In the genomic region with DNA sequence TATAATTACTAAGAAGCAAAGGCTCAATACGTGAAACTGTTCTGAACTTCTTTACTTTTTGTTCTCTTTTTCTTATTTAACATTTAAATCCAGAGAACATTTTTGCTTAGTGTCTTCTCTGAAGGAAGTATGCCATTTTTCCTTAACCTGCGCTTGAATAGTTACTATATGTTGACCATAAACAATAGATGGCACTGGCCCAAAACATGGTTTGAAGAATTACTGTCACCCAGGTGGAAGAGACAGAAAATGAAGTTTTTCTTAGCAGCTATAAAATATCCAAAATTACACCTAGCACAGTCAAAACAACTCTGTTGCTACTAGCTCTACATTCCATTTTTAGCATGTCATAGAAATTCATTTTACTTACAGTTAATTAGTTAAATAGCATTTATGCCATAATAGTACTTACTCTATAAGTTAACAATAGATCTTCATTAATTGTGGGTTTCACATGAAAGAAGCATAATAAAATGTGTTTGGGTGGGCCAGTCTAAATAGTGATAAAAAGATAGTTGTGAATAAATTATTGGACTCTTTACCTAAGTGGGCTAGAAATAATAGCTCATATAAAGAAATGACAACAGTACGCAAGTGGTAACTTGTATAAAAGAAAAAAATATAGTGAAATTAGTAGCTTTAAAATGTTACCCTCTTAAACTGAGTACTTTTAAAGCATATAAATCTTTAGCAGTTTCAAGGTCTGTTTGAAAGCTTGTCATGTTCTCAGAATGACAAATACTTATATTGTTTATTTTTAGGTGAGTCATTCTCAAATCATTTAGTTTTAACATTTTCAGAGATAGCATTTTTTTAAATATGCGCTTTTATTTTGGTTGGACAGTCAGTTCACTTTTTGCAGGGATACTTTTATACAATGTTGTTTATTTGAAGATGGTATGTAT, we compare ENCODE assay signal across 2 cellular contexts.
TF ChIP-seq lines count a peak whose summit lies in the region.

No MANE protein-coding gene starts in this region.

TF ChIP-seq in A549, 52 proteins besides CTCF, POLR2A, EP300 and RAD21:
- no peak for TF ChIP-seq HOXA7 (CRISPR knock-in tag; IDR thresholded peaks at IDR 0.05)
- TF ChIP-seq EHMT2 (IDR thresholded peaks at IDR 0.05; ENCODE audit: low read depth), result no peak
- peak; percentile 68; the same call in 1 of the 2 replicates for TF ChIP-seq GATA3 (IDR thresholded peaks at IDR 0.05; ENCODE audit: borderline replicate concordance)
- TF ChIP-seq JUN (IDR thresholded peaks at IDR 0.05), result no peak
- TF ChIP-seq FOSL2 (IDR thresholded peaks at IDR 0.05), result peak; percentile 65; the same call in 1 of the 2 replicates
- TF ChIP-seq FOSL2 (CRISPR knock-in tag; IDR thresholded peaks at IDR 0.05), result peak; percentile 80
- 0 out of 3 replicates have a peak, but pooled peaks have one; percentile 8 for TF ChIP-seq SMC3 (IDR thresholded peaks at IDR 0.05)
- TF ChIP-seq JUNB (IDR thresholded peaks at IDR 0.05), result peak; percentile 73

TF ChIP-seq in IMR-90, 13 proteins besides CTCF, POLR2A, EP300 and RAD21:
- TF ChIP-seq FOS (IDR thresholded peaks at IDR 0.05; ENCODE audit: low read depth, low read length), result peak; percentile 62; the same call in 1 of the 2 replicates
- no peak for TF ChIP-seq MAFK (IDR thresholded peaks at IDR 0.05; ENCODE audit: low read depth, low read length)
- TF ChIP-seq ELK1 (IDR thresholded peaks at IDR 0.05; ENCODE audit: borderline replicate concordance, low read depth, low read length), result no peak
